ENCODE assay signal across 11 cellular contexts in the genomic region with DNA sequence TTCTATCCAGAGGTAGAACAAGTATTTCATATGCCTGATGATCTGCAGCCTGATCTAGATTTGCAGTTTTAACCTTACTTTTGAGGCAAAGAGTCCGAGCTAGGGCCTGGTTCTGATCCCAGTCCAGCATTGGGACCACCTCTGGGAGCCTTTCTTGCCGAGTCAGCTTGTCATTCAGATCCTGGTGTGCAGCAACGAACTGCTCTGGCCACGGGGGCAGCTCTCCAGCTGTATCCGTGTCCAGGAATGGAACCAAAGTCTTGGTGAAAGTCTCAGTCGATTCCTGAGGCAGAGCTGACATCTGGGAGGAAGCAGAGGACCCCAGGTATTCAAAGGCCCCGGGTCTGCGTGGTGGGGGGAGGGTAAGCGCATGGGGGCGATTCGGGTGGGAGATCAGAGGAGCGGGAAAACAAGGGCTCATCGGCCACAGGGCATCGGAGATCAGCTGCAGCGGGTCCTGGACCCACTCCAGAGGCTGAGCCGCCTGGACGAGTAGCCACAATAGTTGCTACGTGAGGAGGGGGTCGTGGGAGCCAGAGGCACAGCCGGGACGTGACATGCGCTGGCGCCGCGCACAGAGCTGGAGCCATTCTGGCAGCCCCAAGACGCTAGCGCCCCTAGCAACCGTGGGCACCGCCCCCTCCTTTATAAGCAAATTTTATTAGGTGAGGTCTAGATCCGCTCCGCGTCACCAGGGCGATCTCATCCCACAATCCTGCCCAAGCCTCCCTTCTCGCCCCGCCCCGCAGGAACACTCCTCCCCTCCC. TPM values are rescaled to one million over a fixed set of nuclear protein-coding genes. Genes with fewer than 3 reads are reported as not detected.
DNase-seq lines count a peak whose midpoint lies in the region; ATAC-seq and TF ChIP-seq lines count a peak whose summit lies in the region.
"Had no signal": no experiment of that assay in that cellular context is flagged by ENCODE, and none has a peak within 500 bp of the region (broad histone marks: within the 10 kb centered on the region; RNA-seq: fewer than 3 reads in every experiment).

No MANE protein-coding gene starts in this region.

- H3K27ac ChIP-seq in esophagus muscularis mucosa (replicated peaks in 1 of 4), result no peak overlapping the region
- H3K27ac ChIP-seq in psoas muscle, result no peak overlapping the region
- no peak overlapping the region for H3K27ac ChIP-seq in smooth muscle cell (ENCODE audit: low read depth)

- peaks cover 8 to 15% (median 10%) of the 10 kb centered on the region in 4 donors for H3K4me1 ChIP-seq in esophagus muscularis mucosa
- H3K4me1 ChIP-seq in psoas muscle, result peaks cover 7% of the 10 kb centered on the region
- H3K4me1 ChIP-seq in smooth muscle cell (ENCODE audit: low read depth), result no peaks in the 10 kb centered on the region

- intact Hi-C loops in esophagus muscularis mucosa (cut with DNase I) (no loop called here), psoas muscle (cut with DNase I) (no loop called here)

- H3K4me3 ChIP-seq in esophagus muscularis mucosa (peak overlapping the region; percentile 29 to 47 (median 36)), psoas muscle (peak overlapping the region; percentile 63), smooth muscle cell (no peak overlapping the region)

- no peaks in the 10 kb centered on the region for H3K36me3 ChIP-seq in esophagus muscularis mucosa
- H3K36me3 ChIP-seq in psoas muscle (ENCODE audit: insufficient read depth in 1 of 2, low read depth in 1 of 2), result no peaks in the 10 kb centered on the region
- no peaks in the 10 kb centered on the region for H3K36me3 ChIP-seq in smooth muscle cell (ENCODE audit: low read depth)

- TF ChIP-seq CTCF in esophagus muscularis mucosa (IDR thresholded peaks at IDR 0.05) (no peak), psoas muscle (IDR thresholded peaks at IDR 0.05) (no peak), smooth muscle cell (IDR thresholded peaks at IDR 0.05; ENCODE audit: borderline replicate concordance, insufficient read depth, poor library complexity, severe bottlenecking) (no peak)

- H3F3A ChIP-seq in smooth muscle cell (ENCODE audit: low read depth), result no peaks in the 10 kb centered on the region

- TF ChIP-seq POLR2A in esophagus muscularis mucosa (IDR thresholded peaks at IDR 0.05; ENCODE audit: low read depth), result no peak

- WGBS in esophagus muscularis mucosa, result 3% methylated on average over 26 of the region's 36 CpGs
- 3 to 6% (median 5%) methylated on average over 25 to 36 of the region's 36 CpGs for WGBS in psoas muscle, 3 donors
- WGBS in smooth muscle cell (ENCODE audit: low lambda C conversion rate), result 78% methylated on average over 27 of the region's 36 CpGs

- H3K79me2 ChIP-seq in smooth muscle cell (ENCODE audit: low read depth), result no peaks in the 10 kb centered on the region

- H3K9me3 ChIP-seq in esophagus muscularis mucosa, result no peaks in the 10 kb centered on the region
- H3K9me3 ChIP-seq in psoas muscle, result no peaks in the 10 kb centered on the region
- no peaks in the 10 kb centered on the region for H3K9me3 ChIP-seq in smooth muscle cell (replicated peaks; ENCODE audit: low read depth)

- no peak for TF ChIP-seq EP300 in esophagus muscularis mucosa (IDR thresholded peaks at IDR 0.05)

- H2AFZ ChIP-seq in smooth muscle cell (ENCODE audit: low read depth), result no peak overlapping the region

- DNase-seq in DMS79 treated with DMSO at 0.1 percent for 48 hours (lab: John Stamatoyannopoulos, UW), result peak; percentile 50
- peak; percentile 68 for DNase-seq in NCI-H2227 (lab: John Stamatoyannopoulos, UW; ENCODE audit: unreplicated experiment)
- no peak for DNase-seq in esophagus muscularis mucosa (ENCODE audit: extremely low spot score)
- no peak for DNase-seq in psoas muscle
- no peak for DNase-seq in HK-2 (ENCODE audit: unreplicated experiment)
- DNase-seq in smooth muscle cell (lab: John Stamatoyannopoulos, UW; ENCODE audit: unreplicated experiment), result no peak
- DNase-seq: immature natural killer cell had no signal

- no peaks in the 10 kb centered on the region for H4K20me1 ChIP-seq in smooth muscle cell (ENCODE audit: low read depth)

- ATAC-seq in psoas muscle (peak in 3 of 4 donors; percentile 56 to 72 (median 56)), HG02642 (IDR thresholded peaks at IDR 0.05; ENCODE audit: poor library complexity, unreplicated experiment) (no peak), GM18502 (IDR thresholded peaks at IDR 0.05; ENCODE audit: poor library complexity, unreplicated experiment) (no peak)
- ATAC-seq: HCT116 had no signal

- peaks cover 0 to 54% (median 9%) of the 10 kb centered on the region in 4 donors for H3K27me3 ChIP-seq in esophagus muscularis mucosa
- H3K27me3 ChIP-seq in psoas muscle (ENCODE audit: insufficient read depth in 3 of 3, low read length in 2 of 3), result no peaks in the 10 kb centered on the region
- no peaks in the 10 kb centered on the region for H3K27me3 ChIP-seq in smooth muscle cell (ENCODE audit: low read depth)

- no peak overlapping the region for H3K9ac ChIP-seq in smooth muscle cell (ENCODE audit: low read depth)

- no peak overlapping the region for H3K4me2 ChIP-seq in smooth muscle cell

RNA-seq across cellular contexts. Expression of a gene that starts 32.4 kb away (rescaled TPM):
- 10 to 100 TPM; 57.3 to 67.9 (median 63.4) TPM for total RNA-seq in esophagus muscularis mucosa
- total RNA-seq in psoas muscle, result 10 to 100 TPM; 29.5 to 59.1 (median 34.5) TPM
- polyA plus RNA-seq in psoas muscle, result 10 to 100 TPM; 25.4 to 68.4 (median 29.6) TPM
- total RNA-seq in smooth muscle cell, result 57.3 and 63.4 TPM in 2 replicates
- 45.4 and 53.7 TPM in 2 replicates for polyA plus RNA-seq in smooth muscle cell

RNA-seq across cellular contexts. Expression of a gene that starts 38.2 kb away (rescaled TPM):
- total RNA-seq in esophagus muscularis mucosa, result under 1 TPM; under 0.01 to 0.06 (median 0.03) TPM
- not detected for total RNA-seq in psoas muscle
- under 1 TPM in 2 of 3 donors, not detected in 1; under 0.01 TPM for polyA plus RNA-seq in psoas muscle
- 0.13 TPM in 2 replicates for total RNA-seq in smooth muscle cell
- polyA plus RNA-seq in smooth muscle cell, result 0.05 TPM in 1 of 2 replicates, not detected in the other
- total RNA-seq: T-helper 2 cell treated with Interferon-gamma antibody and Interleukin-4, amounts not matched to agents 100 ng/mL and 5 ng/mL, for 36 hours had no signal
- polyA plus RNA-seq: immature natural killer cell had no signal

Comparison
In these comparisons a context has a peak if more than half of its experiments do, and no peak if none do; other contexts are left out.
1. DNase-seq: peak in DMS79 treated with DMSO at 0.1 percent for 48 hours (single experiment) and NCI-H2227 (single experiment); none in esophagus muscularis mucosa (single experiment), psoas muscle (0 of 2), HK-2 (single experiment) and smooth muscle cell (single experiment).
2. ATAC-seq: peak in psoas muscle (3 of 4); none in HG02642 (single experiment) and GM18502 (single experiment).